9 cellular contexts compared by ENCODE assay signal in genomic region chr6:160462551-160463109, GRCh38.
DNase-seq lines count a peak whose midpoint lies in the region; ATAC-seq, FAIRE-seq and TF ChIP-seq lines count a peak whose summit lies in the region.
"Had no signal": no experiment of that assay in that cellular context is flagged by ENCODE, and none has a peak within 500 bp of the region (broad histone marks: within the 10 kb centered on the region; RNA-seq: fewer than 3 reads in every experiment).

No MANE protein-coding gene starts in this region.

- FAIRE-seq in keratinocyte (lab: Jason Lieb, UNC) = peak; percentile 98

- H3K4me3 ChIP-seq in keratinocyte (ENCODE audit: control insufficient read depth in 2 of 3, extremely low read depth in 1 of 3, insufficient read depth in 2 of 3, low read depth in 1 of 3, low read length in 3 of 3) (no peak overlapping the region), GM23338 (no peak overlapping the region)

- H3K27me3 Mint-ChIP-seq in GM23338 (ENCODE audit: insufficient read depth, low read depth, poor library complexity) = peaks cover 7% of the 10 kb centered on the region

- H3K79me2 ChIP-seq in keratinocyte (ENCODE audit: control insufficient read depth, insufficient read depth, low read length) (no peaks in the 10 kb centered on the region), GM23338 (replicated peaks; ENCODE audit: insufficient read depth) (no peaks in the 10 kb centered on the region)

- H3K4me1 ChIP-seq in keratinocyte (ENCODE audit: control insufficient read depth, extremely low read depth, insufficient read depth, low read length) = peaks cover 19% of the 10 kb centered on the region
- H3K4me1 ChIP-seq in GM23338 (ENCODE audit: insufficient read depth) = no peaks in the 10 kb centered on the region

- H2AFZ ChIP-seq in keratinocyte (ENCODE audit: control insufficient read depth, low read length) = no peak overlapping the region
- no peak overlapping the region for H2AFZ ChIP-seq in GM23338

- TF ChIP-seq CTCF in keratinocyte (optimal IDR thresholded peaks at IDR 0.05 in 1 of 3, IDR thresholded peaks at IDR 0.05 in 1 of 3, conservative IDR thresholded peaks at IDR 0.05 in 1 of 3; ENCODE audit: extremely low read depth in 1 of 3, insufficient read depth in 2 of 3, low read length in 3 of 3) = no peak
- TF ChIP-seq CTCF in GM23338 (conservative IDR thresholded peaks at IDR 0.05; ENCODE audit: low read depth in 2 of 2) = no peak

- H3K4me2 ChIP-seq in keratinocyte (ENCODE audit: control insufficient read depth, extremely low read depth, insufficient read depth, low read depth, low read length) (peak overlapping the region; percentile 60), GM23338 (no peak overlapping the region)

- H3K4me1 Mint-ChIP-seq in GM23338 = no peaks in the 10 kb centered on the region

- H3K9me3 Mint-ChIP-seq in GM23338 = peaks cover 5% of the 10 kb centered on the region; the same call in 2 of the 3 replicates

- H3K36me3 ChIP-seq in keratinocyte (ENCODE audit: control insufficient read depth in 2 of 2, extremely low read depth in 1 of 2, insufficient read depth in 2 of 2, low read length in 2 of 2) = no peaks in the 10 kb centered on the region
- H3K36me3 ChIP-seq in GM23338 (ENCODE audit: insufficient read depth) = no peaks in the 10 kb centered on the region

- ATAC-seq in GM21619 (IDR thresholded peaks at IDR 0.05; ENCODE audit: unreplicated experiment) (peak; percentile 99), GM23338 (no peak)
- ATAC-seq: Panc1 had no signal

- no peaks in the 10 kb centered on the region for H3K9me3 ChIP-seq in keratinocyte (ENCODE audit: control insufficient read depth, low read depth, low read length)

- no peaks in the 10 kb centered on the region for H3K27me3 ChIP-seq in keratinocyte (ENCODE audit: control insufficient read depth, extremely low read depth, insufficient read depth, low read length)
- H3K27me3 ChIP-seq in GM23338 (ENCODE audit: insufficient read depth) = no peaks in the 10 kb centered on the region

- H4K20me1 ChIP-seq in keratinocyte (ENCODE audit: control insufficient read depth, extremely low read depth, insufficient read depth, low read length) (no peaks in the 10 kb centered on the region), GM23338 (replicated peaks; ENCODE audit: insufficient read depth) (no peaks in the 10 kb centered on the region)

- peaks cover 6% of the 10 kb centered on the region; the same call in 2 of the 3 replicates for H3K36me3 Mint-ChIP-seq in GM23338 (ENCODE audit: low read depth)

- H3K9me2 ChIP-seq in GM23338 (ENCODE audit: insufficient read depth) = 0 out of 2 replicates have a peak, but pooled peaks cover 2% of the 10 kb centered on the region

- H3K27ac Mint-ChIP-seq in GM23338 = no peak overlapping the region

- H3K9ac ChIP-seq in keratinocyte (ENCODE audit: control insufficient read depth, extremely low read depth, insufficient read depth, low read length) = no peak overlapping the region

- dilution Hi-C loops in keratinocyte (cut with MboI; ENCODE audit: extremely low pct_ligation_motif_present, low sequenced_read_pairs) = no loop called here

- H3F3A ChIP-seq in GM23338 (replicated peaks; ENCODE audit: low read depth) = no peaks in the 10 kb centered on the region

- peak overlapping the region; percentile 21 for H3K27ac ChIP-seq in keratinocyte (ENCODE audit: control insufficient read depth, insufficient read depth, low read length)
- no peak overlapping the region for H3K27ac ChIP-seq in GM23338 (ENCODE audit: low read depth)

- DNase-seq in GF-D8 (lab: John Stamatoyannopoulos, UW) (peak; percentile 68), KG1 (lab: John Stamatoyannopoulos, UW) (peak; percentile 54), keratinocyte (ENCODE audit: low read depth, low spot score) (peak; percentile 41), NCI-H526 (lab: John Stamatoyannopoulos, UW) (no peak), middle frontal gyrus (ENCODE audit: extremely low spot score, low spot score) (no peak), GM23338 (ENCODE audit: low spot score) (no peak)
- DNase-seq in activated CD8-positive, alpha-beta memory T cell treated with anti-CD3 and anti-CD28 coated beads, Interleukin-2, amount 50 U/mL, for 4 hours = peak; percentile 28

- H3K4me3 Mint-ChIP-seq in GM23338 = no peak overlapping the region

- no peaks in the 10 kb centered on the region for H3K9me1 ChIP-seq in keratinocyte (ENCODE audit: control insufficient read depth, extremely low read depth, insufficient read depth, low read length)

TF ChIP-seq in GM23338, 12 proteins besides CTCF, POLR2A, EP300 and RAD21 (continues in another document):
- TF ChIP-seq ZNF331 (CRISPR knock-in tag; IDR thresholded peaks at IDR 0.05; ENCODE audit: low read depth) (no peak), ETS1 (IDR thresholded peaks at IDR 0.05) (no peak), EZH2 (IDR thresholded peaks at IDR 0.05; ENCODE audit: low read depth, unreplicated experiment) (no peak), POLR2AphosphoS5 (IDR thresholded peaks at IDR 0.05; ENCODE audit: low read depth) (no peak), NANOG (IDR thresholded peaks at IDR 0.05; ENCODE audit: borderline replicate concordance) (no peak), ZNF462 (CRISPR knock-in tag; IDR thresholded peaks at IDR 0.05) (no peak), EZH2phosphoT487 (IDR thresholded peaks at IDR 0.05; ENCODE audit: unreplicated experiment) (no peak), CREB1 (CRISPR knock-in tag; IDR thresholded peaks at IDR 0.05; ENCODE audit: low read depth) (no peak)

Comparison
In these comparisons a context has a peak if more than half of its experiments do, and no peak if none do; other contexts are left out.
1. DNase-seq: peak in GF-D8 (single experiment), KG1 (single experiment), activated CD8-positive, alpha-beta memory T cell treated with anti-CD3 and anti-CD28 coated beads, Interleukin-2, amount 50 U/mL, for 4 hours (single experiment) and keratinocyte (single experiment); none in NCI-H526 (0 of 2), middle frontal gyrus (single experiment) and GM23338 (single experiment).